Comparison of ENCODE assay signal across 1 cellular context in genomic region chr20:45359406-45360148, GRCh38.
TF ChIP-seq lines count a peak whose summit lies in the region.

No MANE protein-coding gene starts in this region.

TF ChIP-seq in GM12878, 131 proteins besides CTCF, POLR2A, EP300 and RAD21:
- TF ChIP-seq LARP7 (IDR thresholded peaks at IDR 0.05) (no peak), ZBTB40 (IDR thresholded peaks at IDR 0.05; ENCODE audit: borderline replicate concordance) (no peak), MEF2B (IDR thresholded peaks at IDR 0.05; ENCODE audit: partially characterized antibody, poor library complexity, severe bottlenecking) (no peak), KDM1A (IDR thresholded peaks at IDR 0.05; ENCODE audit: borderline replicate concordance) (no peak), EED (IDR thresholded peaks at IDR 0.05; ENCODE audit: low read depth) (peak; percentile 26; the same call in 1 of the 2 replicates), ATF3 (IDR thresholded peaks at IDR 0.05; ENCODE audit: borderline replicate concordance, extremely low read depth, low read depth, low read length) (no peak), NR2F1 (conservative IDR thresholded peaks at IDR 0.05) (peak; percentile 86), DPF2 (IDR thresholded peaks at IDR 0.05) (0 out of 2 replicates have a peak, but pooled peaks have one; percentile 44), MTA2 (IDR thresholded peaks at IDR 0.05; ENCODE audit: low read depth) (0 out of 2 replicates have a peak, but pooled peaks have one; percentile 23), IKZF1 (conservative IDR thresholded peaks at IDR 0.05) (peak; percentile 85), RELB (IDR thresholded peaks at IDR 0.05; ENCODE audit: low read depth) (peak; percentile 40; the same call in 1 of the 2 replicates), PKNOX1 (IDR thresholded peaks at IDR 0.05) (no peak), IKZF2 (IDR thresholded peaks at IDR 0.05) (peak; percentile 24 to 42; a peak in 1 of 4 replicates), RUNX3 (IDR thresholded peaks at IDR 0.05; ENCODE audit: low read length) (peak; percentile 75), ZNF622 (IDR thresholded peaks at IDR 0.05) (no peak), HDAC6 (IDR thresholded peaks at IDR 0.05; ENCODE audit: unreplicated experiment) (no peak), ATF7 (IDR thresholded peaks at IDR 0.05; ENCODE audit: low read depth) (0 out of 2 replicates have a peak, but pooled peaks have one; percentile 10)
